Comparison of ENCODE assay signal across 9 cellular contexts in the genomic region with DNA sequence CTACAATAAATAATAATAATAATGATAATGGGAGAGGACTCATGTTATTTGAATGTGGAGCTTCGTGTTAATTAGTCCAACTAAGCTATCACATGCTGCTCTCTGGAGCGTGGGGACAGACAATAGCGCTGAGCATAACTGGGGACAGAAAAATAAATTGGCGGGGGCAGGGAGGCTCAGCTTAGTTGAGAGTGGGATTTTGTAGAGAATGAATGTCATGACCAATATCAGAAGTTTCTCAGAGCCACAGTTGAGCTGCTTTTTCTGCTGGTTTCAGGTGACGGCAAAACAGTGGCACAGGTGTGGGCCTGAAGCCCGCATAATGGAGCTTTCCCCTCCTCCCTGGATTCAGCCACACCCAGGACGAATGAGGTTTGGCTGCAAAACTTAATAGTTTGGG.
A peak's percentile ranks its signal among the peaks of the same experiment; 100 is the strongest.
DNase-seq lines count a peak whose midpoint lies in the region; ATAC-seq and TF ChIP-seq lines count a peak whose summit lies in the region.
"Had no signal": no experiment of that assay in that cellular context is flagged by ENCODE, and none has a peak within 500 bp of the region (broad histone marks: within the 10 kb centered on the region; RNA-seq: fewer than 3 reads in every experiment).

No MANE protein-coding gene starts in this region.

- peak overlapping the region; percentile 80 for H3K27ac Mint-ChIP-seq in activated naive CD4-positive, alpha-beta T cell treated with anti-CD3 and anti-CD28 coated beads for 36 hours
- H3K27ac Mint-ChIP-seq in stimulated activated naive CD8-positive, alpha-beta T cell treated with anti-CD3 and anti-CD28 coated beads, Interleukin-15, Interleukin-2, amounts not matched to agents 100 ng/mL and 50 ng/mL, for 24 hours: peak overlapping the region; percentile 74

- H3K36me3 Mint-ChIP-seq in activated naive CD4-positive, alpha-beta T cell treated with anti-CD3 and anti-CD28 coated beads for 36 hours (ENCODE audit: low read depth): peaks cover 11% of the 10 kb centered on the region
- no peaks in the 10 kb centered on the region for H3K36me3 Mint-ChIP-seq in stimulated activated naive CD8-positive, alpha-beta T cell treated with anti-CD3 and anti-CD28 coated beads, Interleukin-15, Interleukin-2, amounts not matched to agents 100 ng/mL and 50 ng/mL, for 24 hours (ENCODE audit: low read depth)

- no peaks in the 10 kb centered on the region for H3K27me3 Mint-ChIP-seq in activated naive CD4-positive, alpha-beta T cell treated with anti-CD3 and anti-CD28 coated beads for 36 hours (ENCODE audit: low read depth)
- H3K27me3 Mint-ChIP-seq in stimulated activated naive CD8-positive, alpha-beta T cell treated with anti-CD3 and anti-CD28 coated beads, Interleukin-15, Interleukin-2, amounts not matched to agents 100 ng/mL and 50 ng/mL, for 24 hours: no peaks in the 10 kb centered on the region

- CTCF ChIA-PET in activated naive CD4-positive, alpha-beta T cell treated with anti-CD3 and anti-CD28 coated beads for 36 hours (lab: Charles Lee): interaction anchor here (0.6 kb wide), 1 partner anchor 12 kb away, joined by 3 read pairs; no protein-coding TSS in a partner anchor

- ATAC-seq in HG02610 (IDR thresholded peaks at IDR 0.05; ENCODE audit: unreplicated experiment): peak; percentile 76
- peak; percentile 46 for ATAC-seq in HG03571 (IDR thresholded peaks at IDR 0.05; ENCODE audit: unreplicated experiment)

- no peak overlapping the region for H3K4me3 ChIP-seq in uterus
- H3K4me3 ChIP-seq: Peyer's patch had no signal

- intact Hi-C loops in activated naive CD4-positive, alpha-beta T cell treated with anti-CD3 and anti-CD28 coated beads for 36 hours (cut with micrococcal nuclease): loop anchor here (5.0 kb wide), 1 partner anchor 184 kb away; a partner anchor contains a TSS
- intact Hi-C loops in uterus (cut with DNase I; ENCODE audit: low total_unique reads): no loop called here

- H3K36me3 ChIP-seq in uterus: no peaks in the 10 kb centered on the region
- H3K36me3 ChIP-seq: Peyer's patch had no signal

- peaks cover 19% of the 10 kb centered on the region for H3K9me3 Mint-ChIP-seq in activated naive CD4-positive, alpha-beta T cell treated with anti-CD3 and anti-CD28 coated beads for 36 hours
- peaks cover 8% of the 10 kb centered on the region for H3K9me3 Mint-ChIP-seq in stimulated activated naive CD8-positive, alpha-beta T cell treated with anti-CD3 and anti-CD28 coated beads, Interleukin-15, Interleukin-2, amounts not matched to agents 100 ng/mL and 50 ng/mL, for 24 hours

- DNase-seq in activated naive CD4-positive, alpha-beta T cell treated with anti-CD3 and anti-CD28 coated beads for 36 hours: no peak
- DNase-seq in activated naive CD4-positive, alpha-beta T cell treated with anti-CD3 and anti-CD28 coated beads, Interleukin-2, amount 50 U/mL, for 16 hours: no peak
- DNase-seq in HK-2 (ENCODE audit: unreplicated experiment) (no peak), uterus (no peak), NCI-H748 treated with DMSO at 0.1 percent for 48 hours (lab: John Stamatoyannopoulos, UW) (no peak)

- no peaks in the 10 kb centered on the region for H3K9me3 ChIP-seq in uterus
- H3K9me3 ChIP-seq: Peyer's patch had no signal

- no peak for TF ChIP-seq POLR2A in uterus (IDR thresholded peaks at IDR 0.05)

- no peaks in the 10 kb centered on the region for H3K4me1 ChIP-seq in uterus

- no peak overlapping the region for H3K27ac ChIP-seq in uterus

- H3K27me3 ChIP-seq in uterus: no peaks in the 10 kb centered on the region
- H3K27me3 ChIP-seq: Peyer's patch had no signal

- H3K4me1 Mint-ChIP-seq in activated naive CD4-positive, alpha-beta T cell treated with anti-CD3 and anti-CD28 coated beads for 36 hours (ENCODE audit: low read depth): peaks cover 40% of the 10 kb centered on the region
- H3K4me1 Mint-ChIP-seq in stimulated activated naive CD8-positive, alpha-beta T cell treated with anti-CD3 and anti-CD28 coated beads, Interleukin-15, Interleukin-2, amounts not matched to agents 100 ng/mL and 50 ng/mL, for 24 hours (ENCODE audit: low read depth): peaks cover 60% of the 10 kb centered on the region

- no peak overlapping the region for H3K4me3 Mint-ChIP-seq in activated naive CD4-positive, alpha-beta T cell treated with anti-CD3 and anti-CD28 coated beads for 36 hours
- no peak overlapping the region for H3K4me3 Mint-ChIP-seq in stimulated activated naive CD8-positive, alpha-beta T cell treated with anti-CD3 and anti-CD28 coated beads, Interleukin-15, Interleukin-2, amounts not matched to agents 100 ng/mL and 50 ng/mL, for 24 hours

- TF ChIP-seq CTCF in uterus (IDR thresholded peaks at IDR 0.05): no peak
